18 cellular contexts compared by ENCODE assay signal in the genomic region with DNA sequence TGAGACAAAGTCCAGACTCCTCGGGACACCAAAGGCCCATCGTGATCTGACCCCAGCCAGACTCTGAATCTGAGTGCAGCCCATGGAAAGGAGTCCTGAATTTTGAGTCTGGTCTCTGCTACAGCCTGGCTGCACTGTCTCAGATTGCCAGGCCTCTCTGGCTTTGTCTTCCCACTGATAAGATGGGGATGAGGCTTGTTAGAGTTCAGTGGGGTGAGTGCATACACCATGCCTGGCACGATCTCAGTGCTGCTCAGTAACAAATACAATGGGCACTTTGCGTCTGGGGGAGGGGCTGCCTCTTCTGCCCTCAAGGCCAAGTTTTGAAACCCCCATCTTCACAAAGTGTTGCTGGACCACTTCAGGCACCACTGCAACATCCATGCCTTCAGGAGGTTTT. TPM values are rescaled to one million over a fixed set of nuclear protein-coding genes. Genes with fewer than 3 reads are reported as not detected.
A peak's percentile ranks its signal among the peaks of the same experiment; 100 is the strongest.
DNase-seq lines count a peak whose midpoint lies in the region; ATAC-seq and TF ChIP-seq lines count a peak whose summit lies in the region.
"Had no signal": no experiment of that assay in that cellular context is flagged by ENCODE, and none has a peak within 500 bp of the region (broad histone marks: within the 10 kb centered on the region; RNA-seq: fewer than 3 reads in every experiment).

No MANE protein-coding gene starts in this region.

- H3K4me3 ChIP-seq in OCI-LY1 (ENCODE audit: low read depth, low read length, poor library complexity, severe bottlenecking), result no peak overlapping the region
- H3K4me3 ChIP-seq in mesenchymal stem cell (ENCODE audit: insufficient read depth in 1 of 2, low read depth in 1 of 2, low read length in 2 of 2), result no peak overlapping the region
- H3K4me3 ChIP-seq: lower lobe of right lung had no signal

- H3K23ac ChIP-seq in mesenchymal stem cell (ENCODE audit: low read length in 2 of 2), result no peak overlapping the region

- H3K27ac Mint-ChIP-seq in chondrocyte (ENCODE audit: unreplicated experiment) (no peak overlapping the region), glutamatergic neuron (ENCODE audit: unreplicated experiment) (no peak overlapping the region)
- H3K27ac Mint-ChIP-seq in stimulated activated memory B cell treated with anti-CD40 and anti-IgM and Interleukin-4, amounts not matched to agents 10 μg/mL and 1 μg/mL and 100 μg/mL, for 72 hours, result peak overlapping the region; percentile 93
- H3K27ac Mint-ChIP-seq: activated naive CD8-positive, alpha-beta T cell; HFFc6 had no signal

- no peak overlapping the region for H3K14ac ChIP-seq in mesenchymal stem cell (ENCODE audit: low read length in 2 of 2)

- H3K18ac ChIP-seq in mesenchymal stem cell (ENCODE audit: low read depth in 1 of 2, low read length in 2 of 2), result no peak overlapping the region

- H2AFZ ChIP-seq in OCI-LY1 (ENCODE audit: low read length), result no peak overlapping the region
- no peak overlapping the region for H2AFZ ChIP-seq in mesenchymal stem cell (ENCODE audit: low read depth, low read length)

- TF ChIP-seq CTCF in OCI-LY1 (IDR thresholded peaks at IDR 0.05; ENCODE audit: low read length) (no peak), chondrocyte (IDR thresholded peaks at IDR 0.05) (no peak), glutamatergic neuron (IDR thresholded peaks at IDR 0.05; ENCODE audit: partially characterized antibody, unreplicated experiment) (no peak)

- H3K27me3 Mint-ChIP-seq in chondrocyte (ENCODE audit: low read depth) (no peaks in the 10 kb centered on the region), glutamatergic neuron (ENCODE audit: unreplicated experiment) (peaks cover 19% of the 10 kb centered on the region)
- H3K27me3 Mint-ChIP-seq in stimulated activated memory B cell treated with anti-CD40 and anti-IgM and Interleukin-4, amounts not matched to agents 10 μg/mL and 1 μg/mL and 100 μg/mL, for 72 hours, result no peaks in the 10 kb centered on the region
- H3K27me3 Mint-ChIP-seq: activated naive CD8-positive, alpha-beta T cell had no signal

- 39% methylated on average over 4 of the region's 4 CpGs for WGBS in mesenchymal stem cell

- 0 out of 2 replicates have a peak, but pooled peaks cover 2% of the 10 kb centered on the region for H3F3A ChIP-seq in OCI-LY1 (ENCODE audit: insufficient read depth, low read length)

- no peak overlapping the region for H4K8ac ChIP-seq in mesenchymal stem cell (ENCODE audit: low read length)

- no peak overlapping the region for H2BK15ac ChIP-seq in mesenchymal stem cell (ENCODE audit: low read depth, poor library complexity, severe bottlenecking)

- H3K4me2 ChIP-seq in OCI-LY1 (ENCODE audit: low read length), result peak overlapping the region; percentile 48; the same call in 1 of the 2 replicates
- no peak overlapping the region for H3K4me2 ChIP-seq in mesenchymal stem cell (ENCODE audit: low read length, poor library complexity, severe bottlenecking)

- H3K4me1 Mint-ChIP-seq in chondrocyte (ENCODE audit: low read depth) (peaks cover 12% of the 10 kb centered on the region), glutamatergic neuron (ENCODE audit: low read depth, unreplicated experiment) (peaks cover 33% of the 10 kb centered on the region)
- H3K4me1 Mint-ChIP-seq in stimulated activated memory B cell treated with anti-CD40 and anti-IgM and Interleukin-4, amounts not matched to agents 10 μg/mL and 1 μg/mL and 100 μg/mL, for 72 hours, result peaks cover 82% of the 10 kb centered on the region

- H3K27ac ChIP-seq in OCI-LY1 (ENCODE audit: low read depth, low read length, poor library complexity, severe bottlenecking) (peak overlapping the region; percentile 82), mesenchymal stem cell (ENCODE audit: low read length, poor library complexity, severe bottlenecking) (no peak overlapping the region)
- H3K27ac ChIP-seq: lower lobe of right lung had no signal

- no peak overlapping the region for H2BK120ac ChIP-seq in mesenchymal stem cell (ENCODE audit: low read depth, low read length)

- DNase-seq in chondrocyte (ENCODE audit: low spot score) (peak; percentile 21), mesenchymal stem cell (no peak), SIG-M5 (lab: John Stamatoyannopoulos, UW) (no peak), AG20443 (ENCODE audit: low spot score) (no peak), glutamatergic neuron (no peak)
- DNase-seq in activated naive CD4-positive, alpha-beta T cell treated with Interleukin-2 at 50 U/mL for 16 hours, result no peak
- DNase-seq: activated CD4-positive, alpha-beta T cell treated with anti-CD3 and anti-CD28 coated beads for 1 hour; DMS 273 treated with DMSO at 0.1 percent for 48 hours; effector memory CD4-positive, alpha-beta T cell; HFFc6; lower lobe of right lung; NCI-H2107; NCI-H774; stimulated activated naive CD4-positive, alpha-beta T cell treated with Interleukin-2 at 50 U/mL for 16 hours; T-helper 2 cell had no signal

- no peak overlapping the region for H3K4me3 Mint-ChIP-seq in chondrocyte (ENCODE audit: unreplicated experiment)
- no peak overlapping the region for H3K4me3 Mint-ChIP-seq in stimulated activated memory B cell treated with anti-CD40 and anti-IgM and Interleukin-4, amounts not matched to agents 10 μg/mL and 1 μg/mL and 100 μg/mL, for 72 hours
- H3K4me3 Mint-ChIP-seq in glutamatergic neuron (ENCODE audit: unreplicated experiment), result no peak overlapping the region
- H3K4me3 Mint-ChIP-seq: activated naive CD8-positive, alpha-beta T cell; HFFc6 had no signal

- H3K36me3 ChIP-seq in OCI-LY1 (ENCODE audit: insufficient read depth, low read length) (peaks cover 27% of the 10 kb centered on the region; the same call in 1 of the 2 replicates), mesenchymal stem cell (ENCODE audit: control insufficient read depth in 1 of 2, insufficient read depth in 2 of 2, low read depth in 1 of 2, low read length in 2 of 2) (no peaks in the 10 kb centered on the region)
- H3K36me3 ChIP-seq: lower lobe of right lung had no signal

- H2BK12ac ChIP-seq in mesenchymal stem cell (ENCODE audit: low read length in 2 of 2), result no peak overlapping the region

- no peak overlapping the region for H4K91ac ChIP-seq in mesenchymal stem cell (ENCODE audit: low read length)

- H2AK5ac ChIP-seq in mesenchymal stem cell (ENCODE audit: low read length, severe bottlenecking), result no peak overlapping the region

- H3K9me2 ChIP-seq in OCI-LY1 (ENCODE audit: low read depth, low read length), result no peaks in the 10 kb centered on the region

- H3K36me3 Mint-ChIP-seq in chondrocyte (ENCODE audit: low read depth) (peaks cover 2% of the 10 kb centered on the region), glutamatergic neuron (ENCODE audit: unreplicated experiment) (no peaks in the 10 kb centered on the region)
- H3K36me3 Mint-ChIP-seq in stimulated activated memory B cell treated with anti-CD40 and anti-IgM and Interleukin-4, amounts not matched to agents 10 μg/mL and 1 μg/mL and 100 μg/mL, for 72 hours, result peaks cover 21% of the 10 kb centered on the region

- H3K9ac ChIP-seq in OCI-LY1 (ENCODE audit: low read length) (no peak overlapping the region; the same call in 1 of the 2 replicates), mesenchymal stem cell (ENCODE audit: low read length) (peak overlapping the region; percentile 33)

- peaks cover 24% of the 10 kb centered on the region for H3K79me1 ChIP-seq in mesenchymal stem cell (replicated peaks; ENCODE audit: low read length, poor library complexity, severe bottlenecking)

- H3K4ac ChIP-seq in mesenchymal stem cell (ENCODE audit: low read depth in 1 of 2, low read length in 2 of 2), result peak overlapping the region in 1 of 2 experiments; percentile 5

- H4K20me1 ChIP-seq in OCI-LY1 (ENCODE audit: insufficient read depth, low read length), result no peaks in the 10 kb centered on the region

- peaks cover 4% of the 10 kb centered on the region for H3K9me3 Mint-ChIP-seq in chondrocyte (ENCODE audit: low read depth)
- H3K9me3 Mint-ChIP-seq in stimulated activated memory B cell treated with anti-CD40 and anti-IgM and Interleukin-4, amounts not matched to agents 10 μg/mL and 1 μg/mL and 100 μg/mL, for 72 hours, result peaks cover 7% of the 10 kb centered on the region
- peaks cover 10% of the 10 kb centered on the region for H3K9me3 Mint-ChIP-seq in glutamatergic neuron (ENCODE audit: unreplicated experiment)

- no peak for ATAC-seq in stimulated activated memory B cell treated with anti-CD40 and anti-IgM and Interleukin-4, amounts not matched to agents 10 μg/mL and 1 μg/mL and 100 μg/mL, for 72 hours
- ATAC-seq: lower lobe of right lung had no signal

- H3K4me1 ChIP-seq in OCI-LY1 (ENCODE audit: insufficient read depth, low read length, severe bottlenecking) (peaks cover 59% of the 10 kb centered on the region), mesenchymal stem cell (ENCODE audit: control insufficient read depth, insufficient read depth, low read depth, low read length) (peaks cover 10% of the 10 kb centered on the region)

- H3K79me2 ChIP-seq in OCI-LY1 (ENCODE audit: insufficient read depth, low read length), result no peaks in the 10 kb centered on the region

- H3K9me3 ChIP-seq in OCI-LY1 (ENCODE audit: low read length) (no peaks in the 10 kb centered on the region), mesenchymal stem cell (ENCODE audit: control insufficient read depth, low read length) (peaks cover 6% of the 10 kb centered on the region)

- no peaks in the 10 kb centered on the region for H3K27me3 ChIP-seq in OCI-LY1 (ENCODE audit: insufficient read depth, low read length)
- H3K27me3 ChIP-seq in mesenchymal stem cell (ENCODE audit: control insufficient read depth in 1 of 2, insufficient read depth in 1 of 2, low read length in 2 of 2), result no peaks in the 10 kb centered on the region

- no peak overlapping the region for H2BK5ac ChIP-seq in mesenchymal stem cell (ENCODE audit: low read depth, low read length, poor library complexity, severe bottlenecking)

RNA-seq across cellular contexts. Expression of gene PPARGC1B, which starts 49.0 kb away (rescaled TPM):
- total RNA-seq in chondrocyte (1.9 to 2.8 TPM (median 1.9 TPM) in 3 replicates), glutamatergic neuron (ENCODE audit: unreplicated experiment) (4.4 TPM)
- polyA plus RNA-seq in mesenchymal stem cell (2013, experiment 1 of 2), result 1.9 TPM
- polyA plus RNA-seq in mesenchymal stem cell (2013, experiment 2 of 2), result 2.4 TPM
